ENCODE assay signal across 8 cellular contexts in the genomic region with DNA sequence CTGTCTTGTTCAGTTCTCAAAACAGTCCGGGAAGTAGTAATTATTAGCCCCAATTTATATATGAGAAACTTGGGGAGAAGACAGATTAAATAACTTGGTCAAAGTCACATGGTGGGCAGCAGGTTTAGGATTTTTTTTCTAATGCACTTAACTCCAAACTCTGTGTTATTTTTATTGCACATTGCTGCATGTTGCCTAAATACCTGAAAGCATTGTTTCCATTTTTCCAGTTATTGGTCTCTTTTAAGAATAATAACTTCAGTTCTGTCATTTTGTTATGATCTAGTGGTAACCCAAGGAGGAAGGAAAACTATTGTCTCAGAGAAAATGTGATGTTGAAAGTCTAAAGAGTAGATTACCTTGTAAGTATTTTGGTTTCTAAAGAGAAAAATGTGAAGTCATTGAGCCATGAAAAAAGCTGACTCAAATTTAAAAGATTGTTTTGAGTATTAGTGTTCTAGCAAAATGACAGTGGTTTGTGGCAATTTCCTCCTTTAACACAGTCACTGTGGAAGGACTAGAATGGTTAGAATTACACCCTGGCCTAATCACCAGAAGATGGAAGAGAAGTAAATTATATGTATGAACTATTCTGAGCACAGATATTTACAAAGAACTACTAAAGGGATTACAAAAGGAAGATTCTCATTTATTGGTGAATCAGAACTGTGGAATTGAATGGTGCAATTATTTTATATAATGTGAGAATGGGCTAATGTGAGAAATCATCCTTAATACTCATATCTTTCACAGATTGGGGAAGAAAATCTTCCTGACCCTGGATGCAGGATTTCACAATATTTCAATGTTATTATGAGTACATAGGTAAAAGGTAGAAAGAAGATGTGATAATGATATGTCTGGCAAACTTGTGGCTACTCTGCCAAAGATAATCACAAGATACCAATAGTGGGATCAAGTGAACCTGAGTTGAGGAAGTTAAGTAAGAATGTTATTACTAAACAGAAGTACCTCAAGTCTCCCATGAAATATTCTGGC. TPM values are rescaled to one million over a fixed set of nuclear protein-coding genes. Genes with fewer than 3 reads are reported as not detected.
DNase-seq lines count a peak whose midpoint lies in the region; ATAC-seq and TF ChIP-seq lines count a peak whose summit lies in the region.

No MANE protein-coding gene starts in this region.

- peaks cover 8% of the 10 kb centered on the region for H3K9me3 Mint-ChIP-seq in natural killer cell treated with Interleukin-12 subunit alpha and Interleukin-12 subunit beta and Interleukin-15 and Interleukin-18, amount 100 ng/mL, for 72 hours

- intact Hi-C loops in gastrocnemius medialis (cut with DNase I; ENCODE audit: low total_unique reads): no loop called here

- no peaks in the 10 kb centered on the region for H3K27me3 Mint-ChIP-seq in natural killer cell treated with Interleukin-12 subunit alpha and Interleukin-12 subunit beta and Interleukin-15 and Interleukin-18, amount 100 ng/mL, for 72 hours

- H3K27ac Mint-ChIP-seq in natural killer cell treated with Interleukin-12 subunit alpha and Interleukin-12 subunit beta and Interleukin-15 and Interleukin-18, amount 100 ng/mL, for 72 hours: peak overlapping the region; percentile 50 to 53

- no peak for TF ChIP-seq POLR2A in gastrocnemius medialis (IDR thresholded peaks at IDR 0.05)

- in situ Hi-C loops in gastrocnemius medialis (cut with MboI; ENCODE audit: low sequenced_read_pairs in 4 of 4): no loop called here

- no peak overlapping the region for H3K4me3 Mint-ChIP-seq in natural killer cell treated with Interleukin-12 subunit alpha and Interleukin-12 subunit beta and Interleukin-15 and Interleukin-18, amount 100 ng/mL, for 72 hours

- H3K27ac ChIP-seq in gastrocnemius medialis (no peak overlapping the region), right atrium auricular region (no peak overlapping the region)

- H3K27me3 ChIP-seq in gastrocnemius medialis (no peaks in the 10 kb centered on the region), right atrium auricular region (no peaks in the 10 kb centered on the region), H7 (ENCODE audit: control insufficient read depth, insufficient read depth, low read length) (no peaks in the 10 kb centered on the region)

- TF ChIP-seq CTCF in gastrocnemius medialis (IDR thresholded peaks at IDR 0.05 in 4 of 5, conservative IDR thresholded peaks at IDR 0.05 in 1 of 5) (no peak), right atrium auricular region (IDR thresholded peaks at IDR 0.05) (no peak)

- DNase-seq in NOMO-1 treated with DMSO at 0.1 percent for 48 hours (lab: John Stamatoyannopoulos, UW; ENCODE audit: unreplicated experiment) (peak; percentile 87), gastrocnemius medialis (no peak), GOT3 (lab: John Stamatoyannopoulos, UW) (no peak), right atrium auricular region (ENCODE audit: low spot score) (no peak), H7 (no peak)
- DNase-seq in natural killer cell treated with Interleukin-12 subunit alpha and Interleukin-12 subunit beta and Interleukin-15 and Interleukin-18, amount 100 ng/mL, for 72 hours (ENCODE audit: low spot score): no peak

- H3K36me3 ChIP-seq in gastrocnemius medialis (no peaks in the 10 kb centered on the region), right atrium auricular region (no peaks in the 10 kb centered on the region), H7 (replicated peaks; ENCODE audit: control insufficient read depth, insufficient read depth, low read length) (no peaks in the 10 kb centered on the region)

- H3K36me3 Mint-ChIP-seq in natural killer cell treated with Interleukin-12 subunit alpha and Interleukin-12 subunit beta and Interleukin-15 and Interleukin-18, amount 100 ng/mL, for 72 hours: no peaks in the 10 kb centered on the region

- no peak overlapping the region for H3K4me3 ChIP-seq in gastrocnemius medialis
- no peak overlapping the region for H3K4me3 ChIP-seq in right atrium auricular region
- no peak overlapping the region for H3K4me3 ChIP-seq in H7 (ENCODE audit: insufficient read depth, low read depth, low read length)

- H3K4me1 ChIP-seq in gastrocnemius medialis: no peaks in the 10 kb centered on the region
- no peaks in the 10 kb centered on the region for H3K4me1 ChIP-seq in right atrium auricular region

- peak; percentile 92 for ATAC-seq in GM18867 (IDR thresholded peaks at IDR 0.05; ENCODE audit: unreplicated experiment)
- peak; percentile 91 for ATAC-seq in HG02840 (IDR thresholded peaks at IDR 0.05; ENCODE audit: low FRiP score, unreplicated experiment)
- peak in 1 of 2 donors; percentile 54 for ATAC-seq in natural killer cell treated with Interleukin-12 subunit alpha and Interleukin-12 subunit beta and Interleukin-15 and Interleukin-18, amount 100 ng/mL, for 72 hours
- no peak for ATAC-seq in gastrocnemius medialis

- H3K9me3 ChIP-seq in gastrocnemius medialis: no peaks in the 10 kb centered on the region
- H3K9me3 ChIP-seq in right atrium auricular region: no peaks in the 10 kb centered on the region

- peaks cover 0 to 10% of the 10 kb centered on the region in 2 donors for H3K4me1 Mint-ChIP-seq in natural killer cell treated with Interleukin-12 subunit alpha and Interleukin-12 subunit beta and Interleukin-15 and Interleukin-18, amount 100 ng/mL, for 72 hours (ENCODE audit: low read depth in 2 of 2)

RNA-seq across cellular contexts. Expression of a gene that starts 21.7 kb away (rescaled TPM):
- total RNA-seq in natural killer cell treated with Interleukin-12 subunit alpha and Interleukin-12 subunit beta and Interleukin-15 and Interleukin-18, amount 100 ng/mL, for 72 hours: 100 to 1,000 TPM in 1 of 2 donors, 10 to 100 TPM in 1; 61.9 to 159 TPM
- total RNA-seq in gastrocnemius medialis (1 to 10 TPM in 2 of 4 donors, under 1 TPM in 2; 0.22 to 1.9 (median 1.3) TPM), right atrium auricular region (1 to 10 TPM; 2.6 to 7.9 TPM)
- not detected in 2 replicates for total RNA-seq in H7 (2014; rRNA removed; shearing (Covaris generic))

Comparison
In these comparisons a context has a peak if more than half of its experiments do, and no peak if none do; other contexts are left out.
1. ATAC-seq: peak in GM18867 (single experiment) and HG02840 (single experiment); none in gastrocnemius medialis (0 of 2).
2. RNA of a gene that starts 21.7 kb away (total RNA-seq): 61.9 to 159 TPM in natural killer cell treated with Interleukin-12 subunit alpha and Interleukin-12 subunit beta and Interleukin-15 and Interleukin-18, amount 100 ng/mL, for 72 hours; 2.6 to 7.9 TPM in right atrium auricular region, 0.22 to 1.9 TPM in gastrocnemius medialis and not detected in H7; every median in the first group is over 4 times any median in the second.